ENCODE assay signal across 1 cellular context in genomic region chr19:1135454-1135853, GRCh38.
TF ChIP-seq lines count a peak whose summit lies in the region.

No MANE protein-coding gene starts in this region.

TF ChIP-seq in IMR-90, 13 proteins besides CTCF, POLR2A, EP300 and RAD21:
- no peak for TF ChIP-seq RCOR1 (IDR thresholded peaks at IDR 0.05; ENCODE audit: insufficient replicate concordance, low read length)
- no peak for TF ChIP-seq RFX5 (IDR thresholded peaks at IDR 0.05; ENCODE audit: low read depth, low read length)
- no peak for TF ChIP-seq MAZ (IDR thresholded peaks at IDR 0.05; ENCODE audit: borderline replicate concordance, low read depth, low read length)
- no peak for TF ChIP-seq ELK1 (IDR thresholded peaks at IDR 0.05; ENCODE audit: borderline replicate concordance, low read depth, low read length)
- TF ChIP-seq CHD1 (IDR thresholded peaks at IDR 0.05; ENCODE audit: low read depth, low read length), result no peak
- TF ChIP-seq CEBPB (IDR thresholded peaks at IDR 0.05; ENCODE audit: low read depth, low read length), result no peak
TF ChIP-seq in IMR-90: peak in this region for 0.
